Comparison of ENCODE assay signal across 20 cellular contexts in genomic region chr10:121294630-121295029, GRCh38.
DNase-seq lines count a peak whose midpoint lies in the region; ATAC-seq and TF ChIP-seq lines count a peak whose summit lies in the region.
"Had no signal": no experiment of that assay in that cellular context is flagged by ENCODE, and none has a peak within 500 bp of the region (broad histone marks: within the 10 kb centered on the region; RNA-seq: fewer than 3 reads in every experiment).

No MANE protein-coding gene starts in this region.

- no peak overlapping the region for H3K9ac ChIP-seq in muscle layer of colon (ENCODE audit: low read length)
- H3K9ac ChIP-seq: BLaER1 had no signal

- no peaks in the 10 kb centered on the region for H3K4me1 Mint-ChIP-seq in activated CD8-positive, alpha-beta memory T cell treated with anti-CD3 and anti-CD28 coated beads, Interleukin-2, amount 10 ng/mL, durations not matched to agents 7 days and 5 days
- H3K4me1 Mint-ChIP-seq: B cell; CD4-positive, CD25-positive, alpha-beta regulatory T cell; CD8-positive, alpha-beta memory T cell had no signal

- WGBS in sigmoid colon, 2 donors = 86 to 93% methylated on average over 3 of the region's 3 CpGs

- H3K9me3 Mint-ChIP-seq in activated CD8-positive, alpha-beta memory T cell treated with anti-CD3 and anti-CD28 coated beads, Interleukin-2, amount 10 ng/mL, durations not matched to agents 7 days and 5 days (ENCODE audit: low read depth) = no peaks in the 10 kb centered on the region

- ATAC-seq in left colon = peak; percentile 45
- no peak for ATAC-seq in activated CD8-positive, alpha-beta memory T cell treated with anti-CD3 and anti-CD28 coated beads, Interleukin-2, amount 10 ng/mL, durations not matched to agents 7 days and 5 days
- ATAC-seq in HG02973 (IDR thresholded peaks at IDR 0.05; ENCODE audit: unreplicated experiment) = no peak

- CTCF ChIA-PET in activated CD8-positive, alpha-beta memory T cell treated with anti-CD3 and anti-CD28 coated beads, Interleukin-2, amount 10 ng/mL, durations not matched to agents 7 days and 5 days (lab: Charles Lee) = no interaction called here

- TF ChIP-seq EP300 in sigmoid colon (IDR thresholded peaks at IDR 0.05) = peak in 2 of 4 donors; percentile 15 to 58

- no peaks in the 10 kb centered on the region for H3K27me3 ChIP-seq in muscle layer of colon (ENCODE audit: control insufficient read depth in 1 of 2, insufficient read depth in 2 of 2, low read length in 2 of 2)
- H3K27me3 ChIP-seq in sigmoid colon = no peaks in the 10 kb centered on the region
- H3K27me3 ChIP-seq: BLaER1 had no signal

- H3K9me3 ChIP-seq in muscle layer of colon (ENCODE audit: low read length) = no peaks in the 10 kb centered on the region
- H3K9me3 ChIP-seq in sigmoid colon = no peaks in the 10 kb centered on the region
- H3K9me3 ChIP-seq: BLaER1, HAP-1 had no signal

- H3K36me3 ChIP-seq in muscle layer of colon (ENCODE audit: insufficient read depth, low read length) = no peaks in the 10 kb centered on the region
- no peaks in the 10 kb centered on the region for H3K36me3 ChIP-seq in sigmoid colon
- H3K36me3 ChIP-seq: BLaER1, HAP-1 had no signal

- H3K4me3 ChIP-seq in muscle layer of colon (ENCODE audit: low read depth in 1 of 2, low read length in 2 of 2) (no peak overlapping the region), sigmoid colon (no peak overlapping the region)
- H3K4me3 ChIP-seq: BLaER1, HAP-1 had no signal

- no peak for TF ChIP-seq CTCF in sigmoid colon (IDR thresholded peaks at IDR 0.05)

- no peak overlapping the region for H3K27ac Mint-ChIP-seq in activated CD8-positive, alpha-beta memory T cell treated with anti-CD3 and anti-CD28 coated beads, Interleukin-2, amount 10 ng/mL, durations not matched to agents 7 days and 5 days
- H3K27ac Mint-ChIP-seq: B cell; CD4-positive, CD25-positive, alpha-beta regulatory T cell; CD8-positive, alpha-beta memory T cell; HFFc6 had no signal

- TF ChIP-seq POLR2A in sigmoid colon (IDR thresholded peaks at IDR 0.05) = no peak

- DNase-seq in ELF-1 (ENCODE audit: low read depth, low spot score) (peak; percentile 20), left colon (no peak), sigmoid colon (no peak), amniotic stem cell (lab: John Stamatoyannopoulos, UW) (no peak), DMS153 treated with DMSO at 0.1 percent for 48 hours (lab: John Stamatoyannopoulos, UW; ENCODE audit: unreplicated experiment) (no peak)
- no peak for DNase-seq in activated CD8-positive, alpha-beta memory T cell treated with anti-CD3 and anti-CD28 coated beads, Interleukin-2, amount 10 ng/mL, durations not matched to agents 7 days and 5 days
- DNase-seq: CD4-positive, CD25-positive, alpha-beta regulatory T cell; CD8-positive, alpha-beta memory T cell; DMS 273 treated with DMSO at 0.1 percent for 48 hours; DMS53; DMS79 treated with DMSO at 0.1 percent for 48 hours; GOT3; HFFc6 had no signal

- intact Hi-C loops in left colon (cut with DNase I, micrococcal nuclease) (no loop called here), sigmoid colon (cut with DNase I) (loop anchor here (5.0 kb wide), 1 partner anchor 157 kb away; no protein-coding TSS in a partner anchor)

- no peaks in the 10 kb centered on the region for H3K27me3 Mint-ChIP-seq in activated CD8-positive, alpha-beta memory T cell treated with anti-CD3 and anti-CD28 coated beads, Interleukin-2, amount 10 ng/mL, durations not matched to agents 7 days and 5 days
- H3K27me3 Mint-ChIP-seq: CD4-positive, CD25-positive, alpha-beta regulatory T cell had no signal

- H3K4me3 Mint-ChIP-seq in activated CD8-positive, alpha-beta memory T cell treated with anti-CD3 and anti-CD28 coated beads, Interleukin-2, amount 10 ng/mL, durations not matched to agents 7 days and 5 days = no peak overlapping the region
- H3K4me3 Mint-ChIP-seq: B cell; CD4-positive, CD25-positive, alpha-beta regulatory T cell; CD8-positive, alpha-beta memory T cell; HFFc6 had no signal

- peaks cover 40% of the 10 kb centered on the region for H3K4me1 ChIP-seq in muscle layer of colon (ENCODE audit: insufficient read depth, low read length)
- peaks cover 0 to 48% (median 40%) of the 10 kb centered on the region in 4 donors for H3K4me1 ChIP-seq in sigmoid colon

- no peaks in the 10 kb centered on the region for H3K36me3 Mint-ChIP-seq in activated CD8-positive, alpha-beta memory T cell treated with anti-CD3 and anti-CD28 coated beads, Interleukin-2, amount 10 ng/mL, durations not matched to agents 7 days and 5 days
- H3K36me3 Mint-ChIP-seq: CD4-positive, CD25-positive, alpha-beta regulatory T cell; CD8-positive, alpha-beta memory T cell had no signal

- peak overlapping the region; percentile 45 for H3K27ac ChIP-seq in muscle layer of colon (ENCODE audit: low read depth, low read length)
- peak overlapping the region in 3 of 4 donors; percentile 72 to 84 (median 76) for H3K27ac ChIP-seq in sigmoid colon
- H3K27ac ChIP-seq: 22Rv1, BLaER1, C4-2B had no signal
